ENCODE assay signal across 23 cellular contexts in genomic region chr4:53060278-53060677, GRCh38.
"Had no signal": no experiment of that assay in that cellular context is flagged by ENCODE, and none has a peak within 500 bp of the region (broad histone marks: within the 10 kb centered on the region; RNA-seq: fewer than 3 reads in every experiment).

No MANE protein-coding gene starts in this region.

- H3K27ac ChIP-seq: breast epithelium, colonic mucosa had no signal

- ATAC-seq: activated CD8-positive, alpha-beta T cell treated with anti-CD3 and anti-CD28 coated beads, Interleukin-2, amount 10 ng/mL, durations not matched to agents 7 days and 5 days; PC-3; WTC11 had no signal

- H3K4me1 ChIP-seq: breast epithelium, colonic mucosa had no signal

- DNase-seq: activated CD4-positive, alpha-beta T cell treated with anti-CD3 and anti-CD28 coated beads for 48 hours; activated CD4-positive, alpha-beta T cell treated with anti-CD3 and anti-CD28 coated beads, Interleukin-2, amount 50 U/mL, for 4 hours; activated CD4-positive, CD25-positive, alpha-beta regulatory T cell treated with anti-CD3 and anti-CD28 coated beads, Interleukin-2, amount 50 U/mL, for 72 hours; activated CD8-positive, alpha-beta memory T cell treated with anti-CD3 and anti-CD28 coated beads, Interleukin-2, amount 50 U/mL, for 48 hours; activated CD8-positive, alpha-beta T cell treated with anti-CD3 and anti-CD28 coated beads, Interleukin-2, amount 10 ng/mL, durations not matched to agents 7 days and 5 days; activated effector memory CD4-positive, alpha-beta T cell treated with Interleukin-2 at 50 U/mL for 16 hours; activated naive CD4-positive, alpha-beta T cell; activated T-cell treated with anti-CD3 and anti-CD28 coated beads, Interleukin-2, amount 50 U/mL, for 1 hour; aorta; caudate nucleus; colonic mucosa; NCI-H1092 treated with DMSO at 0.1 percent for 48 hours; NCI-H1436; NCI-H1694 treated with DMSO at 0.1 percent for 48 hours; NCI-H2029 treated with DMSO at 0.1 percent for 48 hours; NCI-H345; NCI-H510A treated with DMSO at 0.1 percent for 48 hours; NCI-H69; PC-3; SHP77 treated with DMSO at 0.1 percent for 48 hours; T-helper 9 cell had no signal

- H3K4me3 ChIP-seq: breast epithelium, colonic mucosa had no signal

- H3K36me3 ChIP-seq: breast epithelium, colonic mucosa had no signal

- H3K9me3 ChIP-seq: breast epithelium, colonic mucosa had no signal

- H3K27me3 ChIP-seq: breast epithelium, colonic mucosa had no signal
